Comparison of ENCODE assay signal across 8 cellular contexts in genomic region chr20:3781153-3781910, GRCh38. TPM values are rescaled to one million over a fixed set of nuclear protein-coding genes. Genes with fewer than 3 reads are reported as not detected.
DNase-seq lines count a peak whose midpoint lies in the region; ATAC-seq and TF ChIP-seq lines count a peak whose summit lies in the region.

TSS of gene SPEF1 (minus strand) at chr20:3781448. CDS start at chr20:3781287, 161 bp downstream.

- TF ChIP-seq CTCF in coronary artery (IDR thresholded peaks at IDR 0.05): no peak

- ATAC-seq in HG02798 (IDR thresholded peaks at IDR 0.05; ENCODE audit: poor library complexity, unreplicated experiment): peak; percentile 72

- CTCF ChIA-PET in activated naive CD4-positive, alpha-beta T cell treated with anti-CD3 and anti-CD28 coated beads for 36 hours (lab: Charles Lee): interaction anchor here (0.7 to 1.1 kb wide), 2 partner anchors 13 to 37 kb away, joined by 3 to 5 read pairs; no protein-coding TSS in a partner anchor

- H3K4me1 Mint-ChIP-seq in activated naive CD4-positive, alpha-beta T cell treated with anti-CD3 and anti-CD28 coated beads for 36 hours (ENCODE audit: low read depth): peaks cover 52% of the 10 kb centered on the region
- H3K4me1 Mint-ChIP-seq in T-helper 1 cell treated with Interleukin-12 subunit alpha and Interleukin-12 subunit beta and Interleukin-4 antibody, amounts not matched to agents 30 μg/mL and 1 μg/mL, for 36 hours (ENCODE audit: low read depth): peaks cover 36% of the 10 kb centered on the region

- H3K4me3 ChIP-seq in coronary artery: peak within 1 kb of the TSS; percentile 63

- peak within 1 kb of the TSS; percentile 38 for H3K4me3 Mint-ChIP-seq in activated naive CD4-positive, alpha-beta T cell treated with anti-CD3 and anti-CD28 coated beads for 36 hours
- H3K4me3 Mint-ChIP-seq in T-helper 1 cell treated with Interleukin-12 subunit alpha and Interleukin-12 subunit beta and Interleukin-4 antibody, amounts not matched to agents 30 μg/mL and 1 μg/mL, for 36 hours: peak within 1 kb of the TSS; percentile 52

- no peak within 1 kb of the TSS for H3K27ac Mint-ChIP-seq in activated naive CD4-positive, alpha-beta T cell treated with anti-CD3 and anti-CD28 coated beads for 36 hours
- no peak within 1 kb of the TSS for H3K27ac Mint-ChIP-seq in T-helper 1 cell treated with Interleukin-12 subunit alpha and Interleukin-12 subunit beta and Interleukin-4 antibody, amounts not matched to agents 30 μg/mL and 1 μg/mL, for 36 hours

- H3K27ac ChIP-seq in coronary artery: peak within 1 kb of the TSS in 1 of 2 donors; percentile 73

- H3K9me3 Mint-ChIP-seq in activated naive CD4-positive, alpha-beta T cell treated with anti-CD3 and anti-CD28 coated beads for 36 hours: no peaks in the 10 kb centered on the region
- no peaks in the 10 kb centered on the region for H3K9me3 Mint-ChIP-seq in T-helper 1 cell treated with Interleukin-12 subunit alpha and Interleukin-12 subunit beta and Interleukin-4 antibody, amounts not matched to agents 30 μg/mL and 1 μg/mL, for 36 hours

- peaks cover 16% of the 10 kb centered on the region for H3K27me3 Mint-ChIP-seq in activated naive CD4-positive, alpha-beta T cell treated with anti-CD3 and anti-CD28 coated beads for 36 hours (ENCODE audit: low read depth)
- H3K27me3 Mint-ChIP-seq in T-helper 1 cell treated with Interleukin-12 subunit alpha and Interleukin-12 subunit beta and Interleukin-4 antibody, amounts not matched to agents 30 μg/mL and 1 μg/mL, for 36 hours (ENCODE audit: low read depth): peaks cover 39% of the 10 kb centered on the region

- H3K36me3 Mint-ChIP-seq in activated naive CD4-positive, alpha-beta T cell treated with anti-CD3 and anti-CD28 coated beads for 36 hours (ENCODE audit: low read depth): peaks cover 10% of the 10 kb centered on the region
- H3K36me3 Mint-ChIP-seq in T-helper 1 cell treated with Interleukin-12 subunit alpha and Interleukin-12 subunit beta and Interleukin-4 antibody, amounts not matched to agents 30 μg/mL and 1 μg/mL, for 36 hours (ENCODE audit: low read depth): peaks cover 13% of the 10 kb centered on the region

- DNase-seq in activated naive CD4-positive, alpha-beta T cell treated with anti-CD3 and anti-CD28 coated beads for 36 hours: peak; percentile 62
- DNase-seq in activated naive CD4-positive, alpha-beta T cell treated with anti-CD3 and anti-CD28 coated beads, Interleukin-2, amount 50 U/mL, for 16 hours: no peak
- DNase-seq in NCI-H1930 (lab: John Stamatoyannopoulos, UW): peak; percentile 93
- peak; percentile 88 for DNase-seq in coronary artery (ENCODE audit: low spot score)
- peak; percentile 85 for DNase-seq in kidney glomerular epithelial cell (lab: John Stamatoyannopoulos, UW)
- DNase-seq in stimulated activated CD4-positive, alpha-beta T cell treated with anti-CD3 and anti-CD28 coated beads, Interleukin-4, amount 100 ng/mL, for 24 hours: peak; percentile 53

- intact Hi-C loops in activated naive CD4-positive, alpha-beta T cell treated with anti-CD3 and anti-CD28 coated beads for 36 hours (cut with micrococcal nuclease): loop anchor here (1.0 kb wide), 1 partner anchor 14 kb away; the partner anchor contains the start of gene ADISSP

RNA-seq across cellular contexts. Expression of gene SPEF1, which starts in this region (rescaled TPM):
- total RNA-seq in activated naive CD4-positive, alpha-beta T cell treated with anti-CD3 and anti-CD28 coated beads for 36 hours: not detected

Comparison
In these comparisons a context has a peak if more than half of its experiments do, and no peak if none do; other contexts are left out.
1. Peak in DNase-seq in activated naive CD4-positive, alpha-beta T cell treated with anti-CD3 and anti-CD28 coated beads for 36 hours; RNA of the gene not detected or under 1 TPM.